ENCODE assay signal across 18 cellular contexts in the genomic region with DNA sequence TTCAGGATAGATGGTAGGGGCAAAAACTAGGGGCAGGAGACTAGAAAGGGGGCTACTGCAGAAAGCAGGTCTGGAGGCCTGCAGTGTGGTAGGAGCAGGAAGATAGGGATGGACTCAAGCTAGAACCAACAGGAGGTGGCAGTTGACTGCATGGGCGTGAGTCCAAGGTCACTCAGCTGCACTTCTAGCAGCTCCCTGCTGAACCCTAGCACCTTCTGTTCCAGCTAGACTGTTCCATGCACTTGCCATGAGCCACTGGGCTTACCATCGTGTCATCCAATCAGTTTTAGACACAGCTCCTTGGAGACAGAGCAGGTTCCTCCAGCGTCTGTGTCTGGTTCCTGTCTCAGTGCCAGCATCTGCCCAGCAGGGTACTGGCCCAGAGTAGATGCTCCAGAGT. TPM values are rescaled to one million over a fixed set of nuclear protein-coding genes. Genes with fewer than 3 reads are reported as not detected.
"Had no signal": no experiment of that assay in that cellular context is flagged by ENCODE, and none has a peak within 500 bp of the region (broad histone marks: within the 10 kb centered on the region; RNA-seq: fewer than 3 reads in every experiment).

No MANE protein-coding gene starts in this region.

- H3K9me3 ChIP-seq: lower lobe of right lung, thoracic aorta had no signal

- H3K4me3 ChIP-seq: coronary artery, lower lobe of right lung, thoracic aorta had no signal

- ATAC-seq: activated CD8-positive, alpha-beta T cell treated with anti-CD3 and anti-CD28 coated beads, Interleukin-2, amount 10 ng/mL, durations not matched to agents 7 days and 5 days; activated T-cell treated with anti-CD3 and anti-CD28 coated beads, Interleukin-2, amount 50 U/mL, for 4 hours; lower lobe of right lung; T-cell had no signal

- H3K36me3 ChIP-seq: brain microvascular endothelial cell, lower lobe of right lung, thoracic aorta had no signal

- H3K27ac ChIP-seq: brain microvascular endothelial cell, coronary artery, lower lobe of right lung, thoracic aorta had no signal

- H3K4me1 ChIP-seq: lower lobe of right lung had no signal

- H3K27me3 ChIP-seq: brain microvascular endothelial cell had no signal

- DNase-seq: activated CD4-positive, alpha-beta T cell treated with anti-CD3 and anti-CD28 coated beads, Interleukin-2, amount 10 ng/mL, durations not matched to agents 7 days and 5 days; activated CD8-positive, alpha-beta memory T cell treated with anti-CD3 and anti-CD28 coated beads, Interleukin-2, amount 50 U/mL, for 4 hours; activated CD8-positive, alpha-beta T cell treated with anti-CD3 and anti-CD28 coated beads, Interleukin-2, amount 10 ng/mL, durations not matched to agents 7 days and 5 days; activated naive CD4-positive, alpha-beta T cell treated with anti-CD3 and anti-CD28 coated beads for 36 hours; activated T-cell treated with anti-CD3 and anti-CD28 coated beads, Interleukin-2, amount 50 U/mL, for 4 hours; aorta; brain microvascular endothelial cell; foreskin melanocyte; glutamatergic neuron; hypothalamus; lower lobe of right lung; nephron progenitor cell; occipital lobe; stimulated activated CD4-positive, alpha-beta T cell treated with anti-CD3 and anti-CD28 coated beads, Interleukin-2, amount 100 ng/mL, for 48 hours; T-cell had no signal

RNA-seq across cellular contexts. Expression of gene KRT8, which starts 11.3 kb away (rescaled TPM):
- total RNA-seq: activated CD8-positive, alpha-beta T cell treated with anti-CD3 and anti-CD28 coated beads, Interleukin-2, amount 10 ng/mL, durations not matched to agents 7 days and 5 days; occipital lobe had no signal

RNA-seq across cellular contexts. Expression of gene KRT18, which starts 32.7 kb away (rescaled TPM):
- total RNA-seq: myocyte had no signal
